ENCODE assay signal across 1 cellular context in the genomic region with DNA sequence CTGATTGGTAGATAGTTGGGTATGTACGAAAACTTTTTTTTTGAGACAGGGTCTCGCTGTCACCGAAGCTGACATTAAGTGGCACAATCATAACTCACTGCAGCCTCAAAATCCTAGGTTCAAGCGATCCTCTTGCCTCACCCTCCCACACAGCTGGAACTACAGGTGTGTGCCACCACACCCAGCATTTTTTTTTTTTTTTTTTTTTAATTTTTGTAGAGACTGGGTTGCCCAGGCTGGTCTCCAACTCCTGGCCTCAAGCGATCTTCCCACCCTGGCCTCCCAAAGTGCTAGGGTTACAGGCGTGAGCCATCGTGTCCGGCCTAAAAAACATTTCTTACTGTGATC.
TF ChIP-seq lines count a peak whose summit lies in the region.

No MANE protein-coding gene starts in this region.

TF ChIP-seq in H1, 55 proteins besides CTCF, POLR2A, EP300 and RAD21:
- TF ChIP-seq TBP (IDR thresholded peaks at IDR 0.05; ENCODE audit: low read depth, low read length) (no peak), SIX5 (IDR thresholded peaks at IDR 0.05; ENCODE audit: low read depth, low read length) (no peak), HDAC2 (IDR thresholded peaks at IDR 0.05; ENCODE audit: borderline replicate concordance in 1 of 2, low read depth in 2 of 2, low read length in 2 of 2) (no peak), SUZ12 (IDR thresholded peaks at IDR 0.05; ENCODE audit: low read length) (no peak), RFX5 (IDR thresholded peaks at IDR 0.05; ENCODE audit: borderline replicate concordance, low read depth, low read length) (no peak), SRF (IDR thresholded peaks at IDR 0.05; ENCODE audit: low read depth, low read length) (no peak), KDM5A (IDR thresholded peaks at IDR 0.05; ENCODE audit: low read length) (no peak), CEBPB (IDR thresholded peaks at IDR 0.05; ENCODE audit: low read depth, low read length) (no peak), PHF8 (conservative IDR thresholded peaks at IDR 0.05; ENCODE audit: low read depth, low read length) (no peak), SP2 (IDR thresholded peaks at IDR 0.05; ENCODE audit: low read length) (no peak), ZNF274 (IDR thresholded peaks at IDR 0.05; ENCODE audit: borderline replicate concordance, extremely low read depth, low read length) (no peak), TAF1 (IDR thresholded peaks at IDR 0.05; ENCODE audit: low read depth, low read length) (no peak), CBX8 (IDR thresholded peaks at IDR 0.05; ENCODE audit: borderline replicate concordance, low read depth, low read length) (no peak), POLR2AphosphoS5 (IDR thresholded peaks at IDR 0.05; ENCODE audit: low read depth, low read length) (no peak), KDM1A (IDR thresholded peaks at IDR 0.05; ENCODE audit: borderline replicate concordance, low read length) (no peak), FOSL1 (IDR thresholded peaks at IDR 0.05; ENCODE audit: insufficient read depth, low read depth, low read length) (no peak), RNF2 (IDR thresholded peaks at IDR 0.05; ENCODE audit: borderline replicate concordance, low read depth, low read length, missing control alignments, poor library complexity, severe bottlenecking) (no peak), BACH1 (IDR thresholded peaks at IDR 0.05; ENCODE audit: low read length) (no peak)
